In the genomic region with DNA sequence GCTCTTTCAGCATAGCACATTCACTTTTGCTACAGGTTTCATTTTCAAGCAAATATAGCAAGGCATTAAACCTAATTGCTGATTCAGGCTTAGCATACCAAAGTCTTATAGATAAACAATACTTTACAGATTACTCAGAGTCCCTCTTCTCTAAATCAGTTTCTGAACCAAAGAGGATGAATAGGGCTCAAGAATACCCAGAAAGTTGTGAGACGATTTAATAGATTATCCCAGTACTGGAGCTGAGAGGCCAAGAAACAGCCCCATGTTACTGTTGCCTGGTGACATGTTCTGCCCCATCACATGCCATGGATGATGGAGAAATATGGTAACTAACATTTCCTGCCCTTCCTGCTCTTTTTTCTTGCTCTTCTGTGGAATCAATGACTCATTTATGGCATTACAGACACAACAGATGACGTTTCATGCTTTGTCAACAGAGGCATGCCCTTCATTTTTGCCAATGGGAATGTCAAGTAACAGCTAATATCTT, we compare ENCODE assay signal across 1 cellular context.
A peak's percentile ranks its signal among the peaks of the same experiment; 100 is the strongest.
TF ChIP-seq lines count a peak whose summit lies in the region.

No MANE protein-coding gene starts in this region.

TF ChIP-seq in HCT116, 20 proteins besides CTCF, POLR2A, EP300 and RAD21 (continued from another document):
- TF ChIP-seq, protein P1, sequence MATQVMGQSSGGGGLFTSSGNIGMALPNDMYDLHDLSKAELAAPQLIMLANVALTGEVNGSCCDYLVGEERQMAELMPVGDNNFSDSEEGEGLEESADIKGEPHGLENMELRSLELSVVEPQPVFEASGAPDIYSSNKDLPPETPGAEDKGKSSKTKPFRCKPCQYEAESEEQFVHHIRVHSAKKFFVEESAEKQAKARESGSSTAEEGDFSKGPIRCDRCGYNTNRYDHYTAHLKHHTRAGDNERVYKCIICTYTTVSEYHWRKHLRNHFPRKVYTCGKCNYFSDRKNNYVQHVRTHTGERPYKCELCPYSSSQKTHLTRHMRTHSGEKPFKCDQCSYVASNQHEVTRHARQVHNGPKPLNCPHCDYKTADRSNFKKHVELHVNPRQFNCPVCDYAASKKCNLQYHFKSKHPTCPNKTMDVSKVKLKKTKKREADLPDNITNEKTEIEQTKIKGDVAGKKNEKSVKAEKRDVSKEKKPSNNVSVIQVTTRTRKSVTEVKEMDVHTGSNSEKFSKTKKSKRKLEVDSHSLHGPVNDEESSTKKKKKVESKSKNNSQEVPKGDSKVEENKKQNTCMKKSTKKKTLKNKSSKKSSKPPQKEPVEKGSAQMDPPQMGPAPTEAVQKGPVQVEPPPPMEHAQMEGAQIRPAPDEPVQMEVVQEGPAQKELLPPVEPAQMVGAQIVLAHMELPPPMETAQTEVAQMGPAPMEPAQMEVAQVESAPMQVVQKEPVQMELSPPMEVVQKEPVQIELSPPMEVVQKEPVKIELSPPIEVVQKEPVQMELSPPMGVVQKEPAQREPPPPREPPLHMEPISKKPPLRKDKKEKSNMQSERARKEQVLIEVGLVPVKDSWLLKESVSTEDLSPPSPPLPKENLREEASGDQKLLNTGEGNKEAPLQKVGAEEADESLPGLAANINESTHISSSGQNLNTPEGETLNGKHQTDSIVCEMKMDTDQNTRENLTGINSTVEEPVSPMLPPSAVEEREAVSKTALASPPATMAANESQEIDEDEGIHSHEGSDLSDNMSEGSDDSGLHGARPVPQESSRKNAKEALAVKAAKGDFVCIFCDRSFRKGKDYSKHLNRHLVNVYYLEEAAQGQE (IDR thresholded peaks at IDR 0.05; ENCODE audit: low read depth), result no peak
- TF ChIP-seq ZNF274 (IDR thresholded peaks at IDR 0.05; ENCODE audit: low read depth, low read length), result no peak
- TF ChIP-seq SP1 (IDR thresholded peaks at IDR 0.05; ENCODE audit: low read depth), result peak; percentile 56
- TF ChIP-seq YY1 (IDR thresholded peaks at IDR 0.05; ENCODE audit: extremely low read depth, insufficient replicate concordance, low read depth, low read length), result no peak
- no peak for TF ChIP-seq CEBPB (IDR thresholded peaks at IDR 0.05; ENCODE audit: low read depth)
- no peak for TF ChIP-seq SIN3A (IDR thresholded peaks at IDR 0.05; ENCODE audit: low read depth)
- no peak for TF ChIP-seq EGR1 (IDR thresholded peaks at IDR 0.05; ENCODE audit: low read depth)
- TF ChIP-seq POLR2AphosphoS5 (IDR thresholded peaks at IDR 0.05; ENCODE audit: low read depth, low read length), result no peak
- TF ChIP-seq CBX3 (IDR thresholded peaks at IDR 0.05; ENCODE audit: low read depth), result peak; percentile 72; the same call in 1 of the 2 replicates
- TF ChIP-seq EZH2phosphoT487 (IDR thresholded peaks at IDR 0.05; ENCODE audit: borderline replicate concordance), result no peak
- TF ChIP-seq, protein P2, sequence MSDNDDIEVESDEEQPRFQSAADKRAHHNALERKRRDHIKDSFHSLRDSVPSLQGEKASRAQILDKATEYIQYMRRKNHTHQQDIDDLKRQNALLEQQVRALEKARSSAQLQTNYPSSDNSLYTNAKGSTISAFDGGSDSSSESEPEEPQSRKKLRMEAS (IDR thresholded peaks at IDR 0.05), result peak; percentile 44; the same call in 1 of the 2 replicates
